8 cellular contexts compared by ENCODE assay signal in the genomic region with DNA sequence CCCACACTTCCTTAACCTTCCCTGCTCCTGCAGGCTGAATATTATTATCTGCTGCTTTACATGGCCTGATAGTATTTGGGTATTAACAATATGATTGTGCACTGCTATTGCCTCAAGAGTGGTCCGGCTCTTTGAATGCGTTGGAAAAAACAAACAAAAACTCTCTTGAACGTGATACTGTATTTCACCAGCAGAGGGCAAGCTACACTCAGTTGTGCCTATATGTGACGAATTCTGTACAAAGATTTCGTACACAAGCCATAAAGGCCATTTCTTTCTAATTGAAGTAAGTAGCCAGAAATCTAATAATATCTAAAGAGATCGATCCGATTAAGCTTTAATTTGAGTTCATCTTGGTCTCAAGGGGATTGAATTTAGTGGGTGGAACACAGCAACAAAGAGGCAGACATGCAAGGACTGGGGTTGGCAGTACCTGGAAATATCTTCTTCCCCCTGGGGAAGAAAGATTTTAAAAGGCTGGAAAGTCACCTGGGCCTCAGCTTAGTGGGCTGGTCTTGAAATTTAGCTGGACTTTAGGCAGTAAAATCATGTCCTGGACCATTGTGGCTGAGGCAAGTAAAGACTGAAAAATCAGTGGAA. TPM values are rescaled to one million over a fixed set of nuclear protein-coding genes. Genes with fewer than 3 reads are reported as not detected.
DNase-seq lines count a peak whose midpoint lies in the region; ATAC-seq, FAIRE-seq and TF ChIP-seq lines count a peak whose summit lies in the region.

No MANE protein-coding gene starts in this region.

- 0 to 1% methylated on average over 7 of the region's 7 CpGs for whole genome bisulfite sequencing in transverse colon (ENCODE audit: low coverage in 1 of 2), 2 donors
- WGBS in lower leg skin, 2 donors: 1 to 2% methylated on average over 7 of the region's 7 CpGs

- DNase-seq in DMS153 (lab: John Stamatoyannopoulos, UW): peak; percentile 33
- peak; percentile 23 for DNase-seq in NCI-H82 treated with DMSO at 0.1 percent for 48 hours (lab: John Stamatoyannopoulos, UW; ENCODE audit: unreplicated experiment)
- peak; percentile 55 for DNase-seq in bronchial epithelial cell (ENCODE audit: low read depth)
- no peak for DNase-seq in left lobe of liver (ENCODE audit: low spot score)
- DNase-seq in transverse colon: no peak
- no peak for DNase-seq in lower leg skin (ENCODE audit: low spot score in 2 of 2)

- H3K36me3 ChIP-seq in bronchial epithelial cell (ENCODE audit: control insufficient read depth, insufficient read depth, low read length) (no peaks in the 10 kb centered on the region), transverse colon (no peaks in the 10 kb centered on the region)

- TF ChIP-seq CTCF in bronchial epithelial cell (IDR thresholded peaks at IDR 0.05; ENCODE audit: insufficient read depth, low read length, severe bottlenecking) (peak; percentile 64), transverse colon (IDR thresholded peaks at IDR 0.05) (peak; percentile 70 to 80 (median 75)), lower leg skin (IDR thresholded peaks at IDR 0.05) (peak in 1 of 3 donors; percentile 35)

- H3K9me3 ChIP-seq in transverse colon: no peaks in the 10 kb centered on the region

- H3K27me3 ChIP-seq in bronchial epithelial cell (ENCODE audit: control insufficient read depth, insufficient read depth, low read length): no peaks in the 10 kb centered on the region
- peaks cover 32% of the 10 kb centered on the region for H3K27me3 ChIP-seq in transverse colon

- FAIRE-seq in bronchial epithelial cell (lab: Jason Lieb, UNC): no peak

- TF ChIP-seq POLR2A in transverse colon (IDR thresholded peaks at IDR 0.05) (no peak), lower leg skin (IDR thresholded peaks at IDR 0.05) (no peak)

- H3K27ac ChIP-seq in transverse colon: no peak overlapping the region

- no peaks in the 10 kb centered on the region for H3K4me1 ChIP-seq in transverse colon

- ATAC-seq in GM19043 (IDR thresholded peaks at IDR 0.05; ENCODE audit: low read depth, unreplicated experiment) (peak; percentile 68), HG03521 (IDR thresholded peaks at IDR 0.05; ENCODE audit: unreplicated experiment) (peak; percentile 79), left lobe of liver (peak; percentile 95)

- no peak for TF ChIP-seq EP300 in transverse colon (IDR thresholded peaks at IDR 0.05; ENCODE audit: low read depth)

- intact Hi-C loops in transverse colon (cut with DNase I; ENCODE audit: low total_unique reads) (loop anchor here (10.0 kb wide), 1 partner anchor 112 kb away; a partner anchor contains a TSS), lower leg skin (cut with DNase I; ENCODE audit: low total_unique reads) (no loop called here)

- H3K4me3 ChIP-seq in bronchial epithelial cell (ENCODE audit: low read depth, low read length) (no peak overlapping the region), transverse colon (no peak overlapping the region), lower leg skin (ENCODE audit: low read depth, poor library complexity, severe bottlenecking) (no peak overlapping the region)

- in situ Hi-C loops in transverse colon (cut with MboI; ENCODE audit: low pct_ligation_motif_present in 1 of 4, low pct_unique_long_range_greater_than_20kb in 1 of 4, low sequenced_read_pairs in 3 of 4): loop anchor here in 2 of 4 donors (25.0 kb wide), 1 partner anchor 249 kb away; no protein-coding TSS in a partner anchor

RNA-seq across cellular contexts. Expression of a gene that starts 49.3 kb away (rescaled TPM):
- total RNA-seq in bronchial epithelial cell (not detected in 2 replicates), left lobe of liver (not detected), transverse colon (1 to 10 TPM in 3 of 4 donors, under 1 TPM in 1; 1.00 to 2.5 (median 2.0) TPM), lower leg skin (not detected)

Comparison
In these comparisons a context has a peak if more than half of its experiments do, and no peak if none do; other contexts are left out.
1. DNase-seq: peak in DMS153 (single experiment), NCI-H82 treated with DMSO at 0.1 percent for 48 hours (single experiment) and bronchial epithelial cell (single experiment); none in left lobe of liver (single experiment), transverse colon (single experiment) and lower leg skin (0 of 2).
2. Peak in every context shown above with its lines, with median percentiles within 50 percentile points of each other: ATAC-seq.